ENCODE assay signal across 18 cellular contexts in the genomic region with DNA sequence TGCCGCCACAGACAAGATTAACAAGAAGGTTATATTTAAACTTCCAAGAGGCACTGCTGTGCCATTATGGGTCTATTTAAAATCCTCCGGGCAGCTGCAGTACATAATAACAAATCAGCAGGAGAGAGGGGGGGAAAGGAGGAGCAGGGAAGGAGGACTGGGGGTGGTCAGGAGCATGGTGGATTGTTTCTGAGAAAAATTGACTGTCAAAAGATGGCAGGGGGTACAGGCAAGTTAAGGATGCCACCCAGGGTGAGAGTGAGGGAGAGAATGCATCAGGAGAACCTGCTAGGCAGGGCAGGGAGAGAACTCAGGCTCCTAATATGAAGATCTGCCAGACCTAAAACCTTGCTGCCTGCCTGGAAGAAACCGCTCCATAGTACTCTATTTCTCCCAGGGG.
DNase-seq lines count a peak whose midpoint lies in the region; ATAC-seq and TF ChIP-seq lines count a peak whose summit lies in the region.
"Had no signal": no experiment of that assay in that cellular context is flagged by ENCODE, and none has a peak within 500 bp of the region (broad histone marks: within the 10 kb centered on the region; RNA-seq: fewer than 3 reads in every experiment).

No MANE protein-coding gene starts in this region.

- 0 out of 2 replicates have a peak, but pooled peaks cover 3% of the 10 kb centered on the region for H3K9me2 ChIP-seq in GM23338 (ENCODE audit: insufficient read depth)
- H3K9me2 ChIP-seq in neural cell (ENCODE audit: insufficient read depth, low read length), result no peaks in the 10 kb centered on the region

- peak overlapping the region; percentile 7; the same call in 1 of the 3 replicates for H3K4me3 Mint-ChIP-seq in GM23338
- H3K4me3 Mint-ChIP-seq in activated T-cell treated with anti-CD3 and anti-CD28 coated beads, Interleukin-2, amount 50 U/mL, for 72 hours, result no peak overlapping the region
- H3K4me3 Mint-ChIP-seq: T-cell had no signal

- H4K20me1 ChIP-seq in GM23338 (replicated peaks; ENCODE audit: insufficient read depth), result no peaks in the 10 kb centered on the region
- no peaks in the 10 kb centered on the region for H4K20me1 ChIP-seq in neural cell (ENCODE audit: insufficient read depth)

- peaks cover 37% of the 10 kb centered on the region for H3K4me1 Mint-ChIP-seq in GM23338
- no peaks in the 10 kb centered on the region for H3K4me1 Mint-ChIP-seq in activated T-cell treated with anti-CD3 and anti-CD28 coated beads, Interleukin-2, amount 50 U/mL, for 72 hours (ENCODE audit: low read depth)
- H3K4me1 Mint-ChIP-seq: T-cell had no signal

- 0 out of 2 replicates have a peak overlapping the region, but pooled peaks have one; percentile 31 for H3K4me3 ChIP-seq in GM23338
- H3K4me3 ChIP-seq in neural cell (ENCODE audit: low read length), result peak overlapping the region; percentile 7
- no peak overlapping the region for H3K4me3 ChIP-seq in Peyer's patch
- H3K4me3 ChIP-seq: SK-N-MC had no signal

- H3K4me2 ChIP-seq in GM23338, result peak overlapping the region; percentile 45; the same call in 1 of the 2 replicates
- no peak overlapping the region for H3K4me2 ChIP-seq in neural cell (ENCODE audit: low read length)

- no peaks in the 10 kb centered on the region; the same call in 2 of the 3 replicates for H3K9me3 Mint-ChIP-seq in GM23338
- H3K9me3 Mint-ChIP-seq in activated T-cell treated with anti-CD3 and anti-CD28 coated beads, Interleukin-2, amount 50 U/mL, for 72 hours, result peaks cover 2% of the 10 kb centered on the region in 2 donors

- H3K4me1 ChIP-seq in GM23338 (ENCODE audit: insufficient read depth) (peaks cover 25% of the 10 kb centered on the region), Peyer's patch (no peaks in the 10 kb centered on the region)
- H3K4me1 ChIP-seq: Caco-2 had no signal

- H3K36me3 Mint-ChIP-seq in GM23338 (ENCODE audit: low read depth), result no peaks in the 10 kb centered on the region
- H3K36me3 Mint-ChIP-seq in activated T-cell treated with anti-CD3 and anti-CD28 coated beads, Interleukin-2, amount 50 U/mL, for 72 hours (ENCODE audit: insufficient read depth in 2 of 2), result no peaks in the 10 kb centered on the region
- H3K36me3 Mint-ChIP-seq: T-cell had no signal

- no peak overlapping the region for H3K27ac Mint-ChIP-seq in GM23338
- no peak overlapping the region for H3K27ac Mint-ChIP-seq in activated T-cell treated with anti-CD3 and anti-CD28 coated beads, Interleukin-2, amount 50 U/mL, for 72 hours
- H3K27ac Mint-ChIP-seq: T-cell had no signal

- TF ChIP-seq RAD21 in neural cell (conservative IDR thresholded peaks at IDR 0.05), result no peak

- no peak for TF ChIP-seq EP300 in neural cell (conservative IDR thresholded peaks at IDR 0.05; ENCODE audit: poor library complexity, severe bottlenecking)

- H3K9me3 ChIP-seq in neural cell (ENCODE audit: low read length) (no peaks in the 10 kb centered on the region), Peyer's patch (no peaks in the 10 kb centered on the region)
- H3K9me3 ChIP-seq: Caco-2 had no signal

- H2AFZ ChIP-seq in GM23338, result no peak overlapping the region
- no peak overlapping the region for H2AFZ ChIP-seq in neural cell (ENCODE audit: low read depth, low read length)

- no peaks in the 10 kb centered on the region for H3K27me3 ChIP-seq in GM23338 (ENCODE audit: insufficient read depth)
- no peaks in the 10 kb centered on the region for H3K27me3 ChIP-seq in neural cell (ENCODE audit: insufficient read depth, low read depth, low read length)
- no peaks in the 10 kb centered on the region for H3K27me3 ChIP-seq in Peyer's patch

- H3K27me3 Mint-ChIP-seq in GM23338 (ENCODE audit: insufficient read depth, low read depth, poor library complexity), result no peaks in the 10 kb centered on the region
- H3K27me3 Mint-ChIP-seq in activated T-cell treated with anti-CD3 and anti-CD28 coated beads, Interleukin-2, amount 50 U/mL, for 72 hours (ENCODE audit: low read depth), result no peaks in the 10 kb centered on the region
- H3K27me3 Mint-ChIP-seq: T-cell had no signal

- TF ChIP-seq POLR2A in Peyer's patch (IDR thresholded peaks at IDR 0.05), result no peak

- H3K9ac ChIP-seq in neural cell (ENCODE audit: low read length), result no peak overlapping the region

- no peaks in the 10 kb centered on the region for H3K36me3 ChIP-seq in GM23338 (ENCODE audit: insufficient read depth)
- H3K36me3 ChIP-seq in neural cell (ENCODE audit: insufficient read depth, low read length), result no peaks in the 10 kb centered on the region
- H3K36me3 ChIP-seq in Peyer's patch, result no peaks in the 10 kb centered on the region

- peak; percentile 90 for ATAC-seq in GM23338
- ATAC-seq in activated T-cell treated with anti-CD3 and anti-CD28 coated beads, Interleukin-2, amount 50 U/mL, for 72 hours (replicated peaks in 1 of 2), result no peak
- ATAC-seq: HepG2, Right ventricle myocardium inferior, T-cell had no signal

- H3K27ac ChIP-seq in GM23338 (ENCODE audit: low read depth) (0 out of 2 replicates have a peak overlapping the region, but pooled peaks have one; percentile 36), neural cell (ENCODE audit: low read length) (peak overlapping the region; percentile 6), Peyer's patch (no peak overlapping the region)
- H3K27ac ChIP-seq: SK-N-MC had no signal

- no peak for TF ChIP-seq CTCF in GM23338 (conservative IDR thresholded peaks at IDR 0.05; ENCODE audit: low read depth in 2 of 2)
- no peak for TF ChIP-seq CTCF in neural cell (IDR thresholded peaks at IDR 0.05; ENCODE audit: poor library complexity, severe bottlenecking)
- TF ChIP-seq CTCF in Peyer's patch (IDR thresholded peaks at IDR 0.05), result no peak

- no peaks in the 10 kb centered on the region for H3F3A ChIP-seq in GM23338 (replicated peaks; ENCODE audit: low read depth)
- H3F3A ChIP-seq in neural cell (ENCODE audit: insufficient read depth, low read length, poor library complexity, severe bottlenecking), result peaks cover 6% of the 10 kb centered on the region

- H3K79me2 ChIP-seq in GM23338 (replicated peaks; ENCODE audit: insufficient read depth) (no peaks in the 10 kb centered on the region), neural cell (replicated peaks; ENCODE audit: insufficient read depth, low read length) (no peaks in the 10 kb centered on the region)

- DNase-seq in GM23338 (ENCODE audit: low spot score) (peak; percentile 7), NCI-H1417 treated with DMSO at 0.1 percent for 48 hours (lab: John Stamatoyannopoulos, UW) (peak; percentile 73), NCI-H69 (lab: John Stamatoyannopoulos, UW) (peak; percentile 85), Peyer's patch (no peak), DMS 273 treated with DMSO at 0.1 percent for 48 hours (lab: John Stamatoyannopoulos, UW) (no peak)
- DNase-seq in NK-92 treated with Interleukin-12 subunit alpha and Interleukin-12 subunit beta, amount 100 ng/mL, for 24 hours (lab: John Stamatoyannopoulos, UW), result no peak
- no peak for DNase-seq in activated T-cell treated with anti-CD3 and anti-CD28 coated beads, Interleukin-2, amount 50 U/mL, for 72 hours
- DNase-seq: Caco-2, DMS53, KG1, NCI-H1694, NCI-H526, T-cell, T-helper 9 cell had no signal

TF ChIP-seq in GM23338, 12 proteins besides CTCF, POLR2A, EP300 and RAD21:
- TF ChIP-seq ZNF331 (CRISPR knock-in tag; IDR thresholded peaks at IDR 0.05; ENCODE audit: low read depth), result no peak
- 0 out of 2 replicates have a peak, but pooled peaks have one; percentile 45 for TF ChIP-seq ZNF114 (CRISPR knock-in tag; IDR thresholded peaks at IDR 0.05)
TF ChIP-seq in GM23338: peak in this region for 1.

TF ChIP-seq in neural cell, 6 proteins besides CTCF, POLR2A, EP300 and RAD21:
- TF ChIP-seq SMC3 (conservative IDR thresholded peaks at IDR 0.05; ENCODE audit: poor library complexity) (no peak), EZH2 (IDR thresholded peaks at IDR 0.05; ENCODE audit: borderline replicate concordance, insufficient read depth, low read length, poor library complexity, severe bottlenecking) (no peak), TAF1 (IDR thresholded peaks at IDR 0.05; ENCODE audit: low read depth) (no peak), MXI1 (conservative IDR thresholded peaks at IDR 0.05; ENCODE audit: poor library complexity, severe bottlenecking) (no peak), POLR2AphosphoS5 (IDR thresholded peaks at IDR 0.05) (no peak)
- TF ChIP-seq, protein P1, sequence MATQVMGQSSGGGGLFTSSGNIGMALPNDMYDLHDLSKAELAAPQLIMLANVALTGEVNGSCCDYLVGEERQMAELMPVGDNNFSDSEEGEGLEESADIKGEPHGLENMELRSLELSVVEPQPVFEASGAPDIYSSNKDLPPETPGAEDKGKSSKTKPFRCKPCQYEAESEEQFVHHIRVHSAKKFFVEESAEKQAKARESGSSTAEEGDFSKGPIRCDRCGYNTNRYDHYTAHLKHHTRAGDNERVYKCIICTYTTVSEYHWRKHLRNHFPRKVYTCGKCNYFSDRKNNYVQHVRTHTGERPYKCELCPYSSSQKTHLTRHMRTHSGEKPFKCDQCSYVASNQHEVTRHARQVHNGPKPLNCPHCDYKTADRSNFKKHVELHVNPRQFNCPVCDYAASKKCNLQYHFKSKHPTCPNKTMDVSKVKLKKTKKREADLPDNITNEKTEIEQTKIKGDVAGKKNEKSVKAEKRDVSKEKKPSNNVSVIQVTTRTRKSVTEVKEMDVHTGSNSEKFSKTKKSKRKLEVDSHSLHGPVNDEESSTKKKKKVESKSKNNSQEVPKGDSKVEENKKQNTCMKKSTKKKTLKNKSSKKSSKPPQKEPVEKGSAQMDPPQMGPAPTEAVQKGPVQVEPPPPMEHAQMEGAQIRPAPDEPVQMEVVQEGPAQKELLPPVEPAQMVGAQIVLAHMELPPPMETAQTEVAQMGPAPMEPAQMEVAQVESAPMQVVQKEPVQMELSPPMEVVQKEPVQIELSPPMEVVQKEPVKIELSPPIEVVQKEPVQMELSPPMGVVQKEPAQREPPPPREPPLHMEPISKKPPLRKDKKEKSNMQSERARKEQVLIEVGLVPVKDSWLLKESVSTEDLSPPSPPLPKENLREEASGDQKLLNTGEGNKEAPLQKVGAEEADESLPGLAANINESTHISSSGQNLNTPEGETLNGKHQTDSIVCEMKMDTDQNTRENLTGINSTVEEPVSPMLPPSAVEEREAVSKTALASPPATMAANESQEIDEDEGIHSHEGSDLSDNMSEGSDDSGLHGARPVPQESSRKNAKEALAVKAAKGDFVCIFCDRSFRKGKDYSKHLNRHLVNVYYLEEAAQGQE (IDR thresholded peaks at IDR 0.05; ENCODE audit: borderline replicate concordance), result no peak

Comparison
In these comparisons a context has a peak if more than half of its experiments do, and no peak if none do; other contexts are left out.
1. DNase-seq: peak in GM23338 (single experiment), NCI-H1417 treated with DMSO at 0.1 percent for 48 hours (single experiment) and NCI-H69 (single experiment); none in NK-92 treated with Interleukin-12 subunit alpha and Interleukin-12 subunit beta, amount 100 ng/mL, for 24 hours (single experiment), activated T-cell treated with anti-CD3 and anti-CD28 coated beads, Interleukin-2, amount 50 U/mL, for 72 hours (0 of 2), Peyer's patch (0 of 3) and DMS 273 treated with DMSO at 0.1 percent for 48 hours (single experiment).
2. H3K27ac ChIP-seq: peak in GM23338 (single experiment) and neural cell (single experiment); none in Peyer's patch (0 of 4).
3. H3K4me3 ChIP-seq: peak in GM23338 (single experiment) and neural cell (single experiment); none in Peyer's patch (0 of 4).